ENCODE assay signal across 12 cellular contexts in the genomic region with DNA sequence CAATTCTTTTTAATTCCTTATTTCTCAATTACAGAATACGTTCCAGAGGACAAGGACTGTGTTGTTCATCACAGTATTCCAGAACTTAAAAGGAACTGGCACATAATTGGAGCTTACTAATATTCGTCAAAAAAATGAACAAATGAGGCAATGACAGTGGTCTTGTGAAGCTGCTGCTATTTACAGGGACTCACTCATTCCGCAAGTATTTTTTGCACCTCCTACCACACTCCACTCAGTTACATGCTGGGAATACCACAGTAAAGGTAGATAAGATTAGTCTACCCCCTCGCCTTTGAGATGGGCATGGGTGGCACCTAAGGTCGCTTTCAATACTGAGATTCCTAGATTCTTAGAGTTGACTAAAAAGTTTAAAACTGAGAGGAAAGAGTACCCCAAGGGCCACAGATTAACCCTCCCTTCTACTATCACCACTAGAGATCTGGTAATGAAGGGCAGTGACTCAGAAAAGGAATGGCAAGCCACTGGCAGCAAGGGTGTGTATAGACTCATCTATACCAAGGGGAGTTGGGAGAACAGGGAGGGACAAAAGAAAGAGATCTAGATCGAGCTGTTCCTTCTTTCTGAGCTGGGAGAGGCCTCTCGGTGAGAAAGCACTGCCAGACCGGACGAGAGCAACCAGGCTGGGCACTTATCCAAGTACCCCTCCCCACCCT.
A peak's percentile ranks its signal among the peaks of the same experiment; 100 is the strongest.
DNase-seq lines count a peak whose midpoint lies in the region; ATAC-seq, FAIRE-seq and TF ChIP-seq lines count a peak whose summit lies in the region.
"Had no signal": no experiment of that assay in that cellular context is flagged by ENCODE, and none has a peak within 500 bp of the region (broad histone marks: within the 10 kb centered on the region; RNA-seq: fewer than 3 reads in every experiment).

No MANE protein-coding gene starts in this region.

- H4K20me1 ChIP-seq in IMR-90 (ENCODE audit: insufficient read depth, low read length) (peaks cover 14% of the 10 kb centered on the region; the same call in 1 of the 2 replicates), GM12878 (ENCODE audit: control insufficient read depth, insufficient read depth) (no peaks in the 10 kb centered on the region), H9 (ENCODE audit: control insufficient read depth, insufficient read depth, insufficient read length) (no peaks in the 10 kb centered on the region)

- H3K23me2 ChIP-seq in H9 (ENCODE audit: insufficient read length, low read depth, low read length, poor library complexity, severe bottlenecking), result no peaks in the 10 kb centered on the region

- no peak overlapping the region for H3K4me3 ChIP-seq in IMR-90 (ENCODE audit: insufficient read depth, low read depth, low read length)
- H3K4me3 ChIP-seq in GM12878, result no peak overlapping the region
- H3K4me3 ChIP-seq in mesenchymal stem cell (ENCODE audit: insufficient read depth in 1 of 2, low read depth in 1 of 2, low read length in 2 of 2), result no peak overlapping the region
- no peak overlapping the region for H3K4me3 ChIP-seq in tibial nerve

- WGBS in IMR-90 (ENCODE audit: extremely low coverage in 2 of 2, insufficient read length in 1 of 2), 2 experiments, result no CpG with 5 or more reads among the region's 9 CpGs
- 48% methylated on average over 9 of the region's 9 CpGs for WGBS in GM12878 (ENCODE audit: insufficient coverage, insufficient replicate concordance, low lambda C conversion rate, missing lambda C conversion rate)
- 76% methylated on average over 5 of the region's 9 CpGs for WGBS in mesenchymal stem cell
- 57 to 59% methylated on average over 9 of the region's 9 CpGs for WGBS in tibial nerve, 2 donors
- no CpG with 5 or more reads among the region's 9 CpGs for WGBS in H9 (ENCODE audit: extremely low coverage, insufficient read length, low lambda C conversion rate)

- no peak for TF ChIP-seq EP300 in GM12878 (IDR thresholded peaks at IDR 0.05; ENCODE audit: borderline replicate concordance in 1 of 2, control insufficient read depth in 1 of 2, low read depth in 2 of 2, low read length in 2 of 2)
- TF ChIP-seq EP300 in tibial nerve (IDR thresholded peaks at IDR 0.05), result no peak

- TF ChIP-seq CTCF in IMR-90 (conservative IDR thresholded peaks at IDR 0.05; ENCODE audit: low read depth, low read length), result no peak
- no peak for TF ChIP-seq CTCF in GM12878 (IDR thresholded peaks at IDR 0.05 in 2 of 3, conservative IDR thresholded peaks at IDR 0.05 in 1 of 3; ENCODE audit: control insufficient read depth in 2 of 3, extremely low read depth in 1 of 3, insufficient read depth in 1 of 3, low read depth in 3 of 3, low read length in 3 of 3)
- no peak for TF ChIP-seq CTCF in tibial nerve (IDR thresholded peaks at IDR 0.05)
- no peak for TF ChIP-seq CTCF in H9 (conservative IDR thresholded peaks at IDR 0.05)

- no peak overlapping the region for H3K4me2 ChIP-seq in IMR-90 (ENCODE audit: low read depth, low read length)
- H3K4me2 ChIP-seq in GM12878 (ENCODE audit: control insufficient read depth, insufficient read depth), result no peak overlapping the region
- no peak overlapping the region for H3K4me2 ChIP-seq in mesenchymal stem cell (ENCODE audit: low read length, poor library complexity, severe bottlenecking)
- H3K4me2 ChIP-seq in H9 (ENCODE audit: insufficient read depth, insufficient read length, low read length), result no peak overlapping the region
- H3K4me2 ChIP-seq: KMS-11 had no signal

- RAD21 ChIA-PET in GM12878 (lab: Charles Lee; ENCODE audit: unreplicated experiment), result no interaction called here

- no peak for ATAC-seq in IMR-90 (ENCODE audit: low read depth)
- peak; percentile 24; the same call in 1 of the 3 replicates for ATAC-seq in GM12878
- no peak for ATAC-seq in GM19023 (IDR thresholded peaks at IDR 0.05; ENCODE audit: unreplicated experiment)
- ATAC-seq: activated naive CD4-positive, alpha-beta T cell treated with anti-CD3 and anti-CD28 coated beads, Interleukin-2, amount 50 U/mL, for 72 hours had no signal

- peak overlapping the region; percentile 88 for H2BK20ac ChIP-seq in IMR-90 (ENCODE audit: low read depth, low read length)
- no peak overlapping the region for H2BK20ac ChIP-seq in H9 (ENCODE audit: low read depth, low read length, poor library complexity, severe bottlenecking)

- no peak for TF ChIP-seq POLR2A in IMR-90 (IDR thresholded peaks at IDR 0.05; ENCODE audit: low read depth, low read length)
- TF ChIP-seq POLR2A in GM12878 (IDR thresholded peaks at IDR 0.05; ENCODE audit: low read depth, low read length), result no peak
- no peak for TF ChIP-seq POLR2A in tibial nerve (IDR thresholded peaks at IDR 0.05)

- H3K9ac ChIP-seq in IMR-90 (ENCODE audit: low read depth, low read length), result no peak overlapping the region
- no peak overlapping the region for H3K9ac ChIP-seq in GM12878 (ENCODE audit: control insufficient read depth, insufficient read depth, low read length)
- peak overlapping the region; percentile 26 for H3K9ac ChIP-seq in mesenchymal stem cell (ENCODE audit: low read length)
- H3K9ac ChIP-seq in H9 (ENCODE audit: extremely low read depth, insufficient read length, low read length), result no peak overlapping the region
- H3K9ac ChIP-seq: KMS-11 had no signal

- H3K27ac ChIP-seq in IMR-90 (ENCODE audit: insufficient read depth, low read length), result peak overlapping the region; percentile 61
- H3K27ac ChIP-seq in GM12878 (ENCODE audit: control insufficient read depth, insufficient read depth), result no peak overlapping the region
- H3K27ac ChIP-seq in mesenchymal stem cell (ENCODE audit: low read length, poor library complexity, severe bottlenecking), result no peak overlapping the region
- peak overlapping the region; percentile 15 to 90 (median 61) for H3K27ac ChIP-seq in tibial nerve
- no peak overlapping the region for H3K27ac ChIP-seq in H9 (ENCODE audit: insufficient read length, low read depth, low read length)
- H3K27ac ChIP-seq: KMS-11 had no signal

- H3K9me3 ChIP-seq in IMR-90 (ENCODE audit: control insufficient read depth, insufficient read depth, low read length) (no peaks in the 10 kb centered on the region), GM12878 (replicated peaks; ENCODE audit: control insufficient read depth, insufficient read depth, low read length) (no peaks in the 10 kb centered on the region), mesenchymal stem cell (ENCODE audit: control insufficient read depth, low read length) (no peaks in the 10 kb centered on the region), tibial nerve (no peaks in the 10 kb centered on the region), H9 (ENCODE audit: control insufficient read depth, low read depth, low read length) (no peaks in the 10 kb centered on the region)

- no peak overlapping the region for H3T11ph ChIP-seq in H9 (ENCODE audit: low read length)

- in situ Hi-C loops in IMR-90 (cut with MboI; ENCODE audit: low sequenced_read_pairs), result no loop called here
- in situ Hi-C loops in GM12878 (cut with MboI), result no loop called here

- peak overlapping the region; percentile 66; the same call in 1 of the 2 replicates for H3K18ac ChIP-seq in IMR-90 (ENCODE audit: low read depth, low read length)
- H3K18ac ChIP-seq in mesenchymal stem cell (ENCODE audit: low read depth in 1 of 2, low read length in 2 of 2), result no peak overlapping the region
- H3K18ac ChIP-seq in H9 (ENCODE audit: insufficient read length, low read depth, low read length), result no peak overlapping the region

- SMC1A ChIA-PET in GM12878 (lab: Charles Lee; ENCODE audit: uncharacterized antibody, unreplicated experiment), result interaction anchor here (1.0 to 1.4 kb wide), 3 partner anchors 8 to 20 kb away, joined by 3 to 4 read pairs (median 3); no protein-coding TSS in a partner anchor

- H2AFZ ChIP-seq in IMR-90 (replicated peaks; ENCODE audit: low read length, poor library complexity), result no peak overlapping the region
- no peak overlapping the region for H2AFZ ChIP-seq in GM12878 (ENCODE audit: control insufficient read depth, low read depth, low read length)
- no peak overlapping the region for H2AFZ ChIP-seq in mesenchymal stem cell (ENCODE audit: low read depth, low read length)
- no peak overlapping the region for H2AFZ ChIP-seq in H9 (ENCODE audit: low read length)

- H3K36me3 Mint-ChIP-seq in activated CD4-positive, alpha-beta memory T cell treated with anti-CD3 and anti-CD28 coated beads, Interleukin-2, amount 10 ng/mL, durations not matched to agents 7 days and 5 days (ENCODE audit: low read depth), result no peaks in the 10 kb centered on the region
- H3K36me3 Mint-ChIP-seq in H9 (ENCODE audit: insufficient read depth in 1 of 3, low read depth in 3 of 3), result no peaks in the 10 kb centered on the region
- H3K36me3 Mint-ChIP-seq: activated naive CD4-positive, alpha-beta T cell treated with anti-CD3 and anti-CD28 coated beads, Interleukin-2, amount 50 U/mL, for 72 hours had no signal

- H3K27me3 ChIP-seq in IMR-90 (ENCODE audit: control insufficient read depth, insufficient read depth, low read length) (no peaks in the 10 kb centered on the region), GM12878 (replicated peaks in 1 of 2; ENCODE audit: control insufficient read depth in 2 of 2, insufficient read depth in 2 of 2, low read length in 1 of 2) (no peaks in the 10 kb centered on the region), mesenchymal stem cell (ENCODE audit: control insufficient read depth in 1 of 2, insufficient read depth in 1 of 2, low read length in 2 of 2) (no peaks in the 10 kb centered on the region), tibial nerve (no peaks in the 10 kb centered on the region), H9 (ENCODE audit: insufficient read depth, low read length) (no peaks in the 10 kb centered on the region)

- H3K56ac ChIP-seq in IMR-90 (ENCODE audit: extremely low read depth, insufficient read depth, low read length) (peak overlapping the region; percentile 42; the same call in 1 of the 2 replicates), H9 (ENCODE audit: insufficient read length, low read depth, low read length) (no peak overlapping the region)

- no peaks in the 10 kb centered on the region for H3K9me3 Mint-ChIP-seq in activated CD4-positive, alpha-beta memory T cell treated with anti-CD3 and anti-CD28 coated beads, Interleukin-2, amount 10 ng/mL, durations not matched to agents 7 days and 5 days
- H3K9me3 Mint-ChIP-seq in H9, result no peaks in the 10 kb centered on the region
- H3K9me3 Mint-ChIP-seq: activated naive CD4-positive, alpha-beta T cell treated with anti-CD3 and anti-CD28 coated beads, Interleukin-2, amount 50 U/mL, for 72 hours had no signal

- H3K4me1 Mint-ChIP-seq in activated CD4-positive, alpha-beta memory T cell treated with anti-CD3 and anti-CD28 coated beads, Interleukin-2, amount 10 ng/mL, durations not matched to agents 7 days and 5 days, result no peaks in the 10 kb centered on the region
- H3K4me1 Mint-ChIP-seq in H9, result peaks cover 25 to 32% of the 10 kb centered on the region in 2 experiments

- H2AK5ac ChIP-seq in IMR-90 (ENCODE audit: low read depth, low read length), result peak overlapping the region; percentile 89
- no peak overlapping the region for H2AK5ac ChIP-seq in mesenchymal stem cell (ENCODE audit: low read length, severe bottlenecking)
- no peak overlapping the region for H2AK5ac ChIP-seq in H9 (ENCODE audit: insufficient read length, low read length)

- BruUV-seq in IMR-90 (replicated peaks; lab: Mats Ljungman, UMichigan) (no TSS peak), GM12878 (replicated peaks; lab: Mats Ljungman, UMichigan) (no TSS peak)

- H3K14ac ChIP-seq in IMR-90 (replicated peaks; ENCODE audit: low read depth, low read length) (peak overlapping the region; percentile 89), mesenchymal stem cell (ENCODE audit: low read length in 2 of 2) (no peak overlapping the region), H9 (ENCODE audit: insufficient read depth, low read length) (no peak overlapping the region)

- peak overlapping the region; percentile 77 for H2BK5ac ChIP-seq in IMR-90 (ENCODE audit: low read depth, low read length, poor library complexity, severe bottlenecking)
- no peak overlapping the region for H2BK5ac ChIP-seq in mesenchymal stem cell (ENCODE audit: low read depth, low read length, poor library complexity, severe bottlenecking)
- H2BK5ac ChIP-seq in H9 (ENCODE audit: insufficient read length, low read length), result no peak overlapping the region

- no peak for TF ChIP-seq RAD21 in IMR-90 (IDR thresholded peaks at IDR 0.05; ENCODE audit: low read length)
- no peak for TF ChIP-seq RAD21 in GM12878 (IDR thresholded peaks at IDR 0.05; ENCODE audit: insufficient read depth, low read depth, low read length)

- H4K91ac ChIP-seq in IMR-90 (ENCODE audit: insufficient read depth, low read depth, low read length), result peak overlapping the region; percentile 86
- no peak overlapping the region for H4K91ac ChIP-seq in mesenchymal stem cell (ENCODE audit: low read length)
- no peak overlapping the region for H4K91ac ChIP-seq in H9 (ENCODE audit: insufficient read length, low read depth, low read length)

- H4K8ac ChIP-seq in IMR-90 (ENCODE audit: low read depth in 2 of 2, low read length in 2 of 2) (peak overlapping the region; percentile 9 to 78; a peak in 3 of 4 replicates), mesenchymal stem cell (ENCODE audit: low read length) (no peak overlapping the region), H9 (replicated peaks; ENCODE audit: insufficient read length, low read depth, low read length) (no peak overlapping the region)

- H3K4ac ChIP-seq in IMR-90 (ENCODE audit: low read depth, low read length), result peak overlapping the region; percentile 94
- peak overlapping the region in 1 of 2 experiments; percentile 33 for H3K4ac ChIP-seq in mesenchymal stem cell (ENCODE audit: low read depth in 1 of 2, low read length in 2 of 2)
- no peak overlapping the region for H3K4ac ChIP-seq in H9 (ENCODE audit: low read depth, low read length)

- H2BK12ac ChIP-seq in mesenchymal stem cell (ENCODE audit: low read length in 2 of 2) (no peak overlapping the region), H9 (ENCODE audit: insufficient read length, low read depth, low read length) (no peak overlapping the region)

- H3K23ac ChIP-seq in IMR-90 (ENCODE audit: low read depth, low read length) (peak overlapping the region; percentile 74; the same call in 1 of the 2 replicates), mesenchymal stem cell (ENCODE audit: low read length in 2 of 2) (no peak overlapping the region), H9 (ENCODE audit: insufficient read length, low read depth, low read length) (no peak overlapping the region)

- H3K79me1 ChIP-seq in IMR-90 (ENCODE audit: low read depth in 1 of 2, low read length in 2 of 2) (peaks cover 47 to 76% of the 10 kb centered on the region in 2 experiments), mesenchymal stem cell (replicated peaks; ENCODE audit: low read length, poor library complexity, severe bottlenecking) (peaks cover 31% of the 10 kb centered on the region), H9 (ENCODE audit: insufficient read depth, low read depth, low read length, poor library complexity, severe bottlenecking) (no peaks in the 10 kb centered on the region)

- intact Hi-C loops in IMR-90 (cut with micrococcal nuclease) (loop anchor here (1.0 to 5.0 kb wide), 2 partner anchors 50 to 78 kb away; no protein-coding TSS in a partner anchor), GM12878 (cut with micrococcal nuclease; ENCODE audit: unreplicated experiment) (no loop called here)

- H3K4me1 ChIP-seq in IMR-90 (ENCODE audit: control insufficient read depth, insufficient read depth, low read length), result peaks cover 40% of the 10 kb centered on the region
- H3K4me1 ChIP-seq in GM12878 (ENCODE audit: control insufficient read depth, insufficient read depth, low read length), result no peaks in the 10 kb centered on the region
- H3K4me1 ChIP-seq in mesenchymal stem cell (ENCODE audit: control insufficient read depth, insufficient read depth, low read depth, low read length), result peaks cover 13% of the 10 kb centered on the region
- H3K4me1 ChIP-seq in tibial nerve, result peaks cover 0 to 57% (median 9%) of the 10 kb centered on the region in 4 donors
- H3K4me1 ChIP-seq in H9 (ENCODE audit: insufficient read depth, low read length), result peaks cover 8% of the 10 kb centered on the region; the same call in 1 of the 2 replicates

- H2BK120ac ChIP-seq in IMR-90 (ENCODE audit: low read depth, low read length) (peak overlapping the region; percentile 84), mesenchymal stem cell (ENCODE audit: low read depth, low read length) (no peak overlapping the region), H9 (ENCODE audit: low read depth, low read length, poor library complexity, severe bottlenecking) (no peak overlapping the region)

- H3K27me3 Mint-ChIP-seq in activated CD4-positive, alpha-beta memory T cell treated with anti-CD3 and anti-CD28 coated beads, Interleukin-2, amount 10 ng/mL, durations not matched to agents 7 days and 5 days, result no peaks in the 10 kb centered on the region
- no peaks in the 10 kb centered on the region for H3K27me3 Mint-ChIP-seq in H9 (ENCODE audit: low read depth)

- no peak for FAIRE-seq in GM12878 (lab: Jason Lieb, UNC)

- H4K5ac ChIP-seq in IMR-90 (ENCODE audit: low read depth, low read length), result peak overlapping the region; percentile 36; the same call in 1 of the 2 replicates
- H4K5ac ChIP-seq in H9 (ENCODE audit: insufficient read length, low read depth, low read length), result no peak overlapping the region

- no peak for DNase-seq in IMR-90
- no peak for DNase-seq in GM12878 (ENCODE audit: low read depth, low spot score)
- no peak for DNase-seq in mesenchymal stem cell
- no peak for DNase-seq in tibial nerve (ENCODE audit: low spot score in 2 of 2)
- no peak for DNase-seq in mesenteric fat pad (ENCODE audit: low spot score)
- DNase-seq in activated CD4-positive, alpha-beta memory T cell treated with anti-CD3 and anti-CD28 coated beads, Interleukin-2, amount 10 ng/mL, durations not matched to agents 7 days and 5 days, result no peak
- DNase-seq in H9, result no peak
- DNase-seq: activated CD4-positive, alpha-beta T cell treated with anti-CD3 and anti-CD28 coated beads for 1 hour; RPMI8226 had no signal

- H3K36me3 ChIP-seq in IMR-90 (ENCODE audit: control insufficient read depth, insufficient read depth, low read length) (peaks cover 4% of the 10 kb centered on the region), GM12878 (ENCODE audit: control insufficient read depth in 2 of 2, insufficient read depth in 2 of 2, low read length in 1 of 2) (no peaks in the 10 kb centered on the region), mesenchymal stem cell (ENCODE audit: control insufficient read depth in 1 of 2, insufficient read depth in 2 of 2, low read depth in 1 of 2, low read length in 2 of 2) (peaks cover 2 to 18% of the 10 kb centered on the region in 2 experiments), tibial nerve (no peaks in the 10 kb centered on the region)

- peak overlapping the region; percentile 73 for H2AK9ac ChIP-seq in IMR-90 (replicated peaks; ENCODE audit: low read depth, low read length, poor library complexity)

- dilution Hi-C loops in IMR-90 (cut with HindIII; ENCODE audit: low sequenced_read_pairs, unreplicated experiment), result no loop called here

- no peak overlapping the region for H3K27ac Mint-ChIP-seq in activated CD4-positive, alpha-beta memory T cell treated with anti-CD3 and anti-CD28 coated beads, Interleukin-2, amount 10 ng/mL, durations not matched to agents 7 days and 5 days
- peak overlapping the region in 1 of 3 experiments; percentile 81; a peak in 2 of 7 replicates for H3K27ac Mint-ChIP-seq in H9

- peaks cover 42% of the 10 kb centered on the region for H3K9me1 ChIP-seq in IMR-90 (ENCODE audit: insufficient read depth, low read length)

- no peak overlapping the region for H3K4me3 Mint-ChIP-seq in activated CD4-positive, alpha-beta memory T cell treated with anti-CD3 and anti-CD28 coated beads, Interleukin-2, amount 10 ng/mL, durations not matched to agents 7 days and 5 days
- H3K4me3 Mint-ChIP-seq in H9, result no peak overlapping the region

- H2BK15ac ChIP-seq in IMR-90 (ENCODE audit: low read depth, low read length), result peak overlapping the region; percentile 92; the same call in 2 of the 3 replicates
- no peak overlapping the region for H2BK15ac ChIP-seq in mesenchymal stem cell (ENCODE audit: low read depth, poor library complexity, severe bottlenecking)
- no peak overlapping the region for H2BK15ac ChIP-seq in H9 (ENCODE audit: low read depth, low read length)

- CTCF ChIA-PET in IMR-90 (lab: Yijun Ruan, JAX), result interaction anchor here (1.6 to 2.0 kb wide), 2 partner anchors 19 to 48 kb away, joined by 8 to 9 read pairs; no protein-coding TSS in a partner anchor
- CTCF ChIA-PET in GM12878 (lab: Yijun Ruan, JAX), result interaction anchor here (1.0 to 1.7 kb wide), 3 partner anchors 10 to 21 kb away, joined by 3 to 6 read pairs (median 4); no protein-coding TSS in a partner anchor
- CTCF ChIA-PET in activated CD4-positive, alpha-beta memory T cell treated with anti-CD3 and anti-CD28 coated beads, Interleukin-2, amount 10 ng/mL, durations not matched to agents 7 days and 5 days (lab: Charles Lee), result interaction anchor here (0.6 kb wide), 1 partner anchor 134 kb away, joined by 3 read pairs; no protein-coding TSS in a partner anchor

- H3K79me2 ChIP-seq in GM12878 (ENCODE audit: control insufficient read depth, insufficient read depth, low read length), result no peaks in the 10 kb centered on the region
- no peaks in the 10 kb centered on the region for H3K79me2 ChIP-seq in H9 (ENCODE audit: insufficient read depth, low read length)

- POLR2A ChIA-PET in IMR-90 (lab: Charles Lee; ENCODE audit: unreplicated experiment), result interaction anchor here (0.6 kb wide), 1 partner anchor 11 kb away, joined by 3 read pairs; no protein-coding TSS in a partner anchor
- POLR2A ChIA-PET in GM12878 (lab: Charles Lee), result no interaction called here
- POLR2A ChIA-PET in activated CD4-positive, alpha-beta memory T cell treated with anti-CD3 and anti-CD28 coated beads, Interleukin-2, amount 10 ng/mL, durations not matched to agents 7 days and 5 days (lab: Charles Lee), result no interaction called here

Comparison
In these comparisons a context has a peak if more than half of its experiments do, and no peak if none do; other contexts are left out.
1. H3K27ac ChIP-seq: peak in IMR-90 (single experiment) and tibial nerve (4 of 4); none in GM12878 (single experiment), mesenchymal stem cell (single experiment) and H9 (single experiment).
2. H4K8ac ChIP-seq: peak in IMR-90 (2 of 2); none in mesenchymal stem cell (single experiment) and H9 (single experiment).